ENCODE assay signal across 11 cellular contexts in the genomic region with DNA sequence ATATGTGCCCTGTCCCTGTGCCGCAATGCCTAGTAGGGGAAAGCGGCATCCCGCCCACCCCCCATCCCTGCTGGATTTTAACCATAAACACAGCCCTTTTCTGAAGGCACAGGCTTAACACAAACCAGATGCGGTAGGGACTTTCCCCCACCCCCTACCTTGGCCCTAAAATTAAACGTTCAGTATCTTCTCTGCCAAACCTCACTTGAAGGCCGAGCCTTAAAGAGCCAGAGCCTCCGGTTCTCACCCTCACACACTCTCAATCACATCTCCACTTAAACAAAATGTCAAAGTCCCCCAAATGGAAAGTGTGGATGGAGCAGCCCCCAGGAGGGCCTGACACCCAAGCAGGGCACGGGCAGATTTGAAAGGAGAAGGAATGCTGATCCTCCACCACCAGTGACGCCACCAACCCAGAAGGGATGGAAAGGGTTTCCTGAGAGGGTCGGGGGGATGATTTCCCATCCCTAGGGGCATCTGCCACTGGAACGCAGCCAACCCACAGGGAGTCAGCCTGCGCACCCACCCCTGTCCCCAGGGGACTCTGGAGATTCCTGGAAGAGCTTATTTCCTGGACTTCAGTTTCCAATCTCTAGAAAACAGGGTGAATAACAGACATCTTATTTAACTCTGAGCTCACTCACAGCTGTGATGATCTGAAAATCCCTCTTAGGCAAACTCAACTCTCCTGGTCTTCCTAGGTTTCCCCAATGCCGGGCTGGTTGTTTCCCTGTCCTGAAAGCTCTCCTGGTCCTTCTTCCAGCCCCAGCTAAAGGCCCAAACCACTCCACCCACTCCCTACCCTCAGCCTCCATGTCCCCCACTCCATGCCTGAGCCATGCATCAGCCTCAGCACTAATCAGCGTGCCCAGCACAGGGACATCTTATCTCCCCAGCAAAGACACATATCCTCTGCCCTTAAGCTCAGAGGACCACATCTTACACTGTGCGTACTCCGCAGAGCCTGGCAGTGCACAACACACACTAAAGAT. TPM values are rescaled to one million over a fixed set of nuclear protein-coding genes. Genes with fewer than 3 reads are reported as not detected.
DNase-seq lines count a peak whose midpoint lies in the region; ATAC-seq, FAIRE-seq and TF ChIP-seq lines count a peak whose summit lies in the region.
"Had no signal": no experiment of that assay in that cellular context is flagged by ENCODE, and none has a peak within 500 bp of the region (broad histone marks: within the 10 kb centered on the region; RNA-seq: fewer than 3 reads in every experiment).

No MANE protein-coding gene starts in this region.

- H3K27me3 ChIP-seq in MG63 (no peaks in the 10 kb centered on the region), muscle layer of colon (ENCODE audit: control insufficient read depth in 1 of 2, insufficient read depth in 2 of 2, low read length in 2 of 2) (no peaks in the 10 kb centered on the region)
- H3K27me3 ChIP-seq: body of pancreas had no signal

- DNase-seq in A549 (ENCODE audit: low read depth in 1 of 2, low spot score in 1 of 2) (no peak), MG63 (peak; percentile 49), NCI-H2029 (lab: John Stamatoyannopoulos, UW) (no peak), NOMO-1 treated with dmso at 0.1 percent for 144 hours (lab: John Stamatoyannopoulos, UW; ENCODE audit: unreplicated experiment) (no peak), glutamatergic neuron (no peak)
- no peak for DNase-seq in effector CD4-positive, alpha-beta T cell
- DNase-seq: body of pancreas, DMS153, NCI-H510A treated with DMSO at 0.1 percent for 48 hours had no signal

- H3K27ac Mint-ChIP-seq in glutamatergic neuron (ENCODE audit: unreplicated experiment), result no peak overlapping the region

- peak; percentile 5 to 28; a peak in 4 of 6 replicates for ATAC-seq in A549
- ATAC-seq: body of pancreas had no signal

- H3K4me1 Mint-ChIP-seq in glutamatergic neuron (ENCODE audit: low read depth, unreplicated experiment), result peaks cover 10% of the 10 kb centered on the region

- H3K4me2 ChIP-seq in A549, result peak overlapping the region; percentile 98

- H3K27ac ChIP-seq in A549 (peak overlapping the region; percentile 98 to 99), cingulate gyrus (ENCODE audit: low read depth, low read length) (peak overlapping the region; percentile 19), muscle layer of colon (ENCODE audit: low read depth, low read length) (peak overlapping the region; percentile 99)

- POLR2A ChIA-PET in A549 (lab: Yijun Ruan, JAX), result interaction anchor here (1.2 to 1.5 kb wide), 3 partner anchors 9 to 27 kb away, joined by 3 to 5 read pairs (median 5); no protein-coding TSS in a partner anchor

- H3K9ac ChIP-seq in muscle layer of colon (ENCODE audit: low read length), result peak overlapping the region; percentile 60

- CTCF ChIA-PET in A549 (lab: Yijun Ruan, JAX), result interaction anchor here (0.6 to 19.3 kb wide), 7 partner anchors 8 to 154 kb away, joined by 3 to 480 read pairs (median 4); no protein-coding TSS in a partner anchor

- TF ChIP-seq CTCF in A549 (IDR thresholded peaks at IDR 0.05) (no peak), glutamatergic neuron (IDR thresholded peaks at IDR 0.05; ENCODE audit: partially characterized antibody, unreplicated experiment) (no peak)

- 44% methylated on average over 16 of the region's 16 CpGs for WGBS in A549 (ENCODE audit: missing lambda C conversion rate)

- H3K36me3 Mint-ChIP-seq in glutamatergic neuron (ENCODE audit: unreplicated experiment), result no peaks in the 10 kb centered on the region

- TF ChIP-seq RAD21 in A549 (conservative IDR thresholded peaks at IDR 0.05 in 1 of 2, IDR thresholded peaks at IDR 0.05 in 1 of 2), result no peak

- no peak for TF ChIP-seq EP300 in A549 (IDR thresholded peaks at IDR 0.05)

- H3K9me3 ChIP-seq in A549, result no peaks in the 10 kb centered on the region
- H3K9me3 ChIP-seq in MG63, result no peaks in the 10 kb centered on the region
- no peaks in the 10 kb centered on the region for H3K9me3 ChIP-seq in muscle layer of colon (ENCODE audit: low read length)
- H3K9me3 ChIP-seq: body of pancreas had no signal

- peaks cover 4% of the 10 kb centered on the region for H3K27me3 Mint-ChIP-seq in glutamatergic neuron (ENCODE audit: unreplicated experiment)

- TF ChIP-seq POLR2A in A549 (IDR thresholded peaks at IDR 0.05; ENCODE audit: low read length), result no peak

- no peak for FAIRE-seq in A549 (lab: Jason Lieb, UNC)

- H3K4me1 ChIP-seq in A549 (peaks cover 100% of the 10 kb centered on the region), muscle layer of colon (ENCODE audit: insufficient read depth, low read length) (peaks cover 89% of the 10 kb centered on the region)

- H3K4me3 ChIP-seq in A549 (peak overlapping the region; percentile 18; the same call in 2 of the 3 replicates), MG63 (no peak overlapping the region), muscle layer of colon (ENCODE audit: low read depth in 1 of 2, low read length in 2 of 2) (peak overlapping the region; percentile 25 to 46)
- H3K4me3 ChIP-seq: body of pancreas had no signal

- H3K36me3 ChIP-seq in MG63, result peaks cover 10% of the 10 kb centered on the region
- H3K36me3 ChIP-seq in muscle layer of colon (ENCODE audit: insufficient read depth, low read length), result peaks cover 8% of the 10 kb centered on the region

- H3K9me3 Mint-ChIP-seq in glutamatergic neuron (ENCODE audit: unreplicated experiment), result no peaks in the 10 kb centered on the region

- no peak overlapping the region for H3K4me3 Mint-ChIP-seq in glutamatergic neuron (ENCODE audit: unreplicated experiment)

TF ChIP-seq in A549, 52 proteins besides CTCF, POLR2A, EP300 and RAD21:
- TF ChIP-seq GATA3 (IDR thresholded peaks at IDR 0.05; ENCODE audit: borderline replicate concordance) (no peak), ESRRA (IDR thresholded peaks at IDR 0.05; ENCODE audit: borderline replicate concordance, low read length) (no peak), RCOR1 (IDR thresholded peaks at IDR 0.05; ENCODE audit: low read depth, low read length) (no peak), FOXS1 (CRISPR knock-in tag; IDR thresholded peaks at IDR 0.05) (no peak), FOSL2 (IDR thresholded peaks at IDR 0.05) (no peak), FOSL2 (CRISPR knock-in tag; IDR thresholded peaks at IDR 0.05) (no peak), SMC3 (IDR thresholded peaks at IDR 0.05) (no peak), HOXA7 (CRISPR knock-in tag; IDR thresholded peaks at IDR 0.05) (no peak), NPAS2 (CRISPR knock-in tag; IDR thresholded peaks at IDR 0.05; ENCODE audit: borderline replicate concordance) (no peak), RFX5 (IDR thresholded peaks at IDR 0.05) (no peak), RARB (CRISPR knock-in tag; IDR thresholded peaks at IDR 0.05) (no peak), HOXB5 (CRISPR knock-in tag; IDR thresholded peaks at IDR 0.05) (no peak), KDM1A (IDR thresholded peaks at IDR 0.05; ENCODE audit: low read depth) (no peak), EHMT2 (IDR thresholded peaks at IDR 0.05; ENCODE audit: low read depth) (no peak), ZFP36 (IDR thresholded peaks at IDR 0.05; ENCODE audit: borderline replicate concordance, partially characterized antibody) (no peak), ZSCAN20 (CRISPR knock-in tag; IDR thresholded peaks at IDR 0.05) (no peak)
- TF ChIP-seq, protein P1, sequence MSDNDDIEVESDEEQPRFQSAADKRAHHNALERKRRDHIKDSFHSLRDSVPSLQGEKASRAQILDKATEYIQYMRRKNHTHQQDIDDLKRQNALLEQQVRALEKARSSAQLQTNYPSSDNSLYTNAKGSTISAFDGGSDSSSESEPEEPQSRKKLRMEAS (IDR thresholded peaks at IDR 0.05), result no peak

RNA-seq across cellular contexts. Expression of a gene that starts 26.3 kb away (rescaled TPM):
- 207 and 208 TPM in 2 replicates for polyA plus RNA-seq in A549 (2011; rRNA removed)
- polyA plus RNA-seq in A549 (2012; cell fraction: cytosol; rRNA removed), result 265 and 286 TPM in 2 replicates
- 559 and 760 TPM in 2 replicates for polyA plus RNA-seq in A549 (2012; cell fraction: nucleus; rRNA removed)
- polyA plus RNA-seq in A549 (2017; fragmentation: RNase III; extraction: RNeasy Plus Mini Kit Qiagen cat#74134 plus additional on column Dnase treatment), result 245 to 269 TPM (median 252 TPM) in 3 replicates
- 580 and 586 TPM in 2 replicates for polyA minus RNA-seq in A549 (2011; rRNA and poly(A)+ RNA removed)
- 61.9 and 80.5 TPM in 2 replicates for total RNA-seq in MG63 (2014; rRNA removed; shearing (Covaris generic); ENCODE audit: low replicate concordance)
- total RNA-seq in glutamatergic neuron (ENCODE audit: unreplicated experiment), result 48.1 TPM

Comparison
In these comparisons a context has a peak if more than half of its experiments do, and no peak if none do; other contexts are left out.
1. H3K27ac ChIP-seq: peak in every context shown above with its lines; median percentile 99 in muscle layer of colon; 98 in A549; 19 in cingulate gyrus.